1 cellular context compared by ENCODE assay signal in genomic region chr20:5119143-5119434, GRCh38.
TF ChIP-seq lines count a peak whose summit lies in the region.

No MANE protein-coding gene starts in this region.

TF ChIP-seq in GM12878, 131 proteins besides CTCF, POLR2A, EP300 and RAD21 (continues in another document):
- TF ChIP-seq ESRRA (IDR thresholded peaks at IDR 0.05; ENCODE audit: low read length) (no peak), TCF3 (IDR thresholded peaks at IDR 0.05; ENCODE audit: borderline replicate concordance, insufficient read depth, low read depth, low read length) (no peak), SIN3A (IDR thresholded peaks at IDR 0.05; ENCODE audit: low read depth, low read length) (peak; percentile 98), SP1 (IDR thresholded peaks at IDR 0.05; ENCODE audit: low read depth, low read length) (no peak), USF2 (IDR thresholded peaks at IDR 0.05; ENCODE audit: borderline replicate concordance, low read depth, low read length) (no peak), CEBPZ (IDR thresholded peaks at IDR 0.05; ENCODE audit: low read depth, low read length) (no peak), RELB (IDR thresholded peaks at IDR 0.05; ENCODE audit: low read depth) (0 out of 2 replicates have a peak, but pooled peaks have one; percentile 20), ZSCAN29 (IDR thresholded peaks at IDR 0.05) (no peak), SUPT20H (IDR thresholded peaks at IDR 0.05; ENCODE audit: borderline replicate concordance, control insufficient read depth, low read depth, low read length) (no peak), SIX5 (IDR thresholded peaks at IDR 0.05; ENCODE audit: low read depth, low read length, severe bottlenecking) (no peak), JUND (IDR thresholded peaks at IDR 0.05; ENCODE audit: low read depth, low read length) (no peak), SUZ12 (IDR thresholded peaks at IDR 0.05; ENCODE audit: unreplicated experiment) (no peak), NFIC (IDR thresholded peaks at IDR 0.05; ENCODE audit: low read depth, low read length) (no peak), GATAD2B (conservative IDR thresholded peaks at IDR 0.05; ENCODE audit: low read depth) (no peak), PBX3 (IDR thresholded peaks at IDR 0.05; ENCODE audit: insufficient replicate concordance, low read depth, low read length) (no peak), MTA3 (IDR thresholded peaks at IDR 0.05; ENCODE audit: borderline replicate concordance, low read length) (no peak), E2F4 (IDR thresholded peaks at IDR 0.05; ENCODE audit: low read depth, low read length) (peak; percentile 95), ATF3 (IDR thresholded peaks at IDR 0.05; ENCODE audit: borderline replicate concordance, extremely low read depth, low read depth, low read length) (no peak), PAX5 (IDR thresholded peaks at IDR 0.05; ENCODE audit: borderline replicate concordance, low read depth, low read length) (0 out of 2 replicates have a peak, but pooled peaks have one; percentile 41), MTA2 (IDR thresholded peaks at IDR 0.05; ENCODE audit: low read depth) (no peak), NKRF (conservative IDR thresholded peaks at IDR 0.05) (peak; percentile 98), EZH2 (IDR thresholded peaks at IDR 0.05; ENCODE audit: borderline replicate concordance, control insufficient read depth, low read depth, low read length) (no peak), CBFB (IDR thresholded peaks at IDR 0.05; ENCODE audit: low read depth) (no peak), ZBTB11 (CRISPR knock-in tag; IDR thresholded peaks at IDR 0.05) (no peak), STAT3 (IDR thresholded peaks at IDR 0.05; ENCODE audit: low read depth, low read length) (no peak), STAT1 (conservative IDR thresholded peaks at IDR 0.05) (no peak), MLLT1 (IDR thresholded peaks at IDR 0.05) (no peak), MEF2A (IDR thresholded peaks at IDR 0.05; ENCODE audit: insufficient read depth, low read depth, low read length) (no peak), ETV6 (conservative IDR thresholded peaks at IDR 0.05 in 1 of 2, IDR thresholded peaks at IDR 0.05 in 1 of 2; ENCODE audit: borderline replicate concordance in 1 of 2, low read depth in 1 of 2) (no peak), RB1 (IDR thresholded peaks at IDR 0.05; ENCODE audit: borderline replicate concordance) (peak; percentile 100), POU2F2 (IDR thresholded peaks at IDR 0.05; ENCODE audit: borderline replicate concordance, low read depth, low read length) (0 out of 3 replicates have a peak, but pooled peaks have one; percentile 33), ZZZ3 (IDR thresholded peaks at IDR 0.05; ENCODE audit: control insufficient read depth, insufficient read length, low read depth) (no peak), NR2C2 (IDR thresholded peaks at IDR 0.05; ENCODE audit: borderline replicate concordance, control insufficient read depth, insufficient read length, low read depth) (no peak), KLF5 (IDR thresholded peaks at IDR 0.05; ENCODE audit: partially characterized antibody) (no peak), ZNF384 (IDR thresholded peaks at IDR 0.05; ENCODE audit: borderline replicate concordance, low read depth, low read length) (no peak), MYB (IDR thresholded peaks at IDR 0.05; ENCODE audit: borderline replicate concordance, low read depth, low read length) (no peak), EGR1 (IDR thresholded peaks at IDR 0.05; ENCODE audit: borderline replicate concordance in 1 of 2, low read depth in 2 of 2, low read length in 2 of 2) (no peak), BMI1 (IDR thresholded peaks at IDR 0.05; ENCODE audit: borderline replicate concordance) (no peak), WRNIP1 (IDR thresholded peaks at IDR 0.05; ENCODE audit: borderline replicate concordance, low read depth, low read length) (no peak), IRF5 (IDR thresholded peaks at IDR 0.05; ENCODE audit: borderline replicate concordance) (no peak), HSF1 (IDR thresholded peaks at IDR 0.05; ENCODE audit: low read depth, low read length) (no peak), SRF (IDR thresholded peaks at IDR 0.05; ENCODE audit: low read depth in 2 of 2, low read length in 2 of 2) (no peak), CBX3 (IDR thresholded peaks at IDR 0.05; ENCODE audit: borderline replicate concordance, low read depth) (no peak)
